In genomic region chr12:53094394-53094787, GRCh38 we compare ENCODE assay signal across 22 cellular contexts. TPM values are rescaled to one million over a fixed set of nuclear protein-coding genes. Genes with fewer than 3 reads are reported as not detected.
DNase-seq lines count a peak whose midpoint lies in the region; ATAC-seq, FAIRE-seq and TF ChIP-seq lines count a peak whose summit lies in the region.
"Had no signal": no experiment of that assay in that cellular context is flagged by ENCODE, and none has a peak within 500 bp of the region (broad histone marks: within the 10 kb centered on the region; RNA-seq: fewer than 3 reads in every experiment).

No MANE protein-coding gene starts in this region.

- no peak for TF ChIP-seq CTCF in HCT116 (IDR thresholded peaks at IDR 0.05 in 2 of 3, conservative IDR thresholded peaks at IDR 0.05 in 1 of 3; ENCODE audit: borderline replicate concordance in 1 of 3, insufficient read depth in 1 of 3, low read depth in 2 of 3, low read length in 2 of 3)
- no peak for TF ChIP-seq CTCF in K562 (IDR thresholded peaks at IDR 0.05 in 2 of 3, conservative IDR thresholded peaks at IDR 0.05 in 1 of 3; ENCODE audit: insufficient read depth in 2 of 3, low read depth in 1 of 3, low read length in 3 of 3)
- no peak for TF ChIP-seq CTCF in lower lobe of right lung (IDR thresholded peaks at IDR 0.05)

- BruUV-seq in HCT116 (replicated peaks; lab: Mats Ljungman, UMichigan) = no TSS peak
- no TSS peak for BruUV-seq in K562 (replicated peaks; lab: Mats Ljungman, UMichigan)

- no peak for TF ChIP-seq EP300 in K562 (IDR thresholded peaks at IDR 0.05; ENCODE audit: low read length)

- H3K9me2 ChIP-seq in HCT116 (ENCODE audit: insufficient read depth) = no peaks in the 10 kb centered on the region

- H3K79me2 ChIP-seq in HCT116 (ENCODE audit: insufficient read depth, low read length) (no peaks in the 10 kb centered on the region), K562 (ENCODE audit: control insufficient read depth, insufficient read depth, low read length) (no peaks in the 10 kb centered on the region)

- RAD21 ChIA-PET in HCT116 (lab: Charles Lee; ENCODE audit: low non-redundant PET in 1 of 2, low total read pairs in 2 of 2, uncharacterized antibody in 2 of 2, unreplicated experiment in 2 of 2) = interaction anchor here in 1 of 2 experiments (0.6 kb wide), 1 partner anchor 204 kb away, joined by 5 read pairs; no protein-coding TSS in a partner anchor

- peaks cover 7 to 14% of the 10 kb centered on the region in 2 donors for H3K27me3 Mint-ChIP-seq in natural killer cell treated with Interleukin-12 subunit alpha and Interleukin-12 subunit beta and Interleukin-15 and Interleukin-18, amount 100 ng/mL, for 72 hours

- no peaks in the 10 kb centered on the region for H3K9me3 Mint-ChIP-seq in stimulated activated effector memory CD8-positive, alpha-beta T cell treated with anti-CD3 and anti-CD28 coated beads, Interleukin-12 subunit alpha, Interleukin-12 subunit beta, amount 100 ng/mL, for 72 hours
- no peaks in the 10 kb centered on the region for H3K9me3 Mint-ChIP-seq in natural killer cell treated with Interleukin-12 subunit alpha and Interleukin-12 subunit beta and Interleukin-15 and Interleukin-18, amount 100 ng/mL, for 72 hours

- H4K20me1 ChIP-seq in HCT116 (ENCODE audit: insufficient read depth) = no peaks in the 10 kb centered on the region
- no peaks in the 10 kb centered on the region for H4K20me1 ChIP-seq in K562 (replicated peaks; ENCODE audit: control insufficient read depth, insufficient read depth, low read length)

- H3K4me3 Mint-ChIP-seq in stimulated activated effector memory CD8-positive, alpha-beta T cell treated with anti-CD3 and anti-CD28 coated beads, Interleukin-12 subunit alpha, Interleukin-12 subunit beta, amount 100 ng/mL, for 72 hours = no peak overlapping the region
- H3K4me3 Mint-ChIP-seq in natural killer cell treated with Interleukin-12 subunit alpha and Interleukin-12 subunit beta and Interleukin-15 and Interleukin-18, amount 100 ng/mL, for 72 hours = no peak overlapping the region

- H3K36me3 ChIP-seq in HCT116 (ENCODE audit: control insufficient read depth in 1 of 2, insufficient read depth in 2 of 2, low read length in 2 of 2) (no peaks in the 10 kb centered on the region), K562 (ENCODE audit: control insufficient read depth, insufficient read depth, low read length) (no peaks in the 10 kb centered on the region), lower lobe of right lung (no peaks in the 10 kb centered on the region)
- H3K36me3 ChIP-seq: MG63, prostate gland had no signal

- H3K9me3 ChIP-seq in HCT116 (ENCODE audit: control insufficient read depth in 1 of 2, insufficient read depth in 1 of 2, low read depth in 1 of 2, low read length in 2 of 2) (no peaks in the 10 kb centered on the region), K562 (replicated peaks; ENCODE audit: control insufficient read depth, insufficient read depth, low read depth, low read length) (no peaks in the 10 kb centered on the region), lower lobe of right lung (no peaks in the 10 kb centered on the region)
- H3K9me3 ChIP-seq: MG63, prostate gland had no signal

- H3K9me1 ChIP-seq in K562 (ENCODE audit: control insufficient read depth, insufficient read depth, low read length) = peaks cover 6% of the 10 kb centered on the region

- POLR2A ChIA-PET in HCT116 (lab: Charles Lee) = interaction anchor here (4.1 kb wide), 1 partner anchor 15 kb away, joined by 17 read pairs; the partner anchor contains the start of gene SPRYD3
- POLR2A ChIA-PET in K562 (lab: Yijun Ruan, JAX) = interaction anchor here (0.8 to 1.8 kb wide), 3 partner anchors 15 to 40 kb away, joined by 3 to 12 read pairs (median 6); partner anchors contain the start of gene SPRYD3

- peaks cover 33% of the 10 kb centered on the region for H3K4me1 Mint-ChIP-seq in stimulated activated effector memory CD8-positive, alpha-beta T cell treated with anti-CD3 and anti-CD28 coated beads, Interleukin-12 subunit alpha, Interleukin-12 subunit beta, amount 100 ng/mL, for 72 hours
- peaks cover 22 to 28% of the 10 kb centered on the region in 2 donors for H3K4me1 Mint-ChIP-seq in natural killer cell treated with Interleukin-12 subunit alpha and Interleukin-12 subunit beta and Interleukin-15 and Interleukin-18, amount 100 ng/mL, for 72 hours (ENCODE audit: low read depth in 2 of 2)

- peak overlapping the region; percentile 37 for H3K9ac ChIP-seq in HCT116 (ENCODE audit: low read length)
- H3K9ac ChIP-seq in K562 (ENCODE audit: insufficient read depth in 1 of 2, low read depth in 2 of 2, low read length in 2 of 2) = peak overlapping the region in 1 of 2 experiments; percentile 65; a peak in 1 of 4 replicates

- 40% methylated on average over 6 of the region's 6 CpGs for WGBS in K562 (ENCODE audit: insufficient coverage, low coverage, missing lambda C conversion rate)

- H3K27ac ChIP-seq in HCT116 (ENCODE audit: low read depth, low read length) (no peak overlapping the region), K562 (ENCODE audit: extremely low read depth, low read depth, low read length) (no peak overlapping the region), lower lobe of right lung (peak overlapping the region; percentile 58)
- H3K27ac ChIP-seq: prostate gland had no signal

- H3K36me3 Mint-ChIP-seq in stimulated activated effector memory CD8-positive, alpha-beta T cell treated with anti-CD3 and anti-CD28 coated beads, Interleukin-12 subunit alpha, Interleukin-12 subunit beta, amount 100 ng/mL, for 72 hours = peaks cover 4% of the 10 kb centered on the region
- no peaks in the 10 kb centered on the region for H3K36me3 Mint-ChIP-seq in natural killer cell treated with Interleukin-12 subunit alpha and Interleukin-12 subunit beta and Interleukin-15 and Interleukin-18, amount 100 ng/mL, for 72 hours

- H2AFZ ChIP-seq in HCT116 (ENCODE audit: low read depth, low read length, poor library complexity, severe bottlenecking) (peak overlapping the region; percentile 41), K562 (ENCODE audit: low read depth, low read length) (peak overlapping the region; percentile 94)

- TF ChIP-seq RAD21 in HCT116 (IDR thresholded peaks at IDR 0.05; ENCODE audit: low read depth) (no peak), K562 (CRISPR knock-in tag; conservative IDR thresholded peaks at IDR 0.05 in 1 of 2, IDR thresholded peaks at IDR 0.05 in 1 of 2) (no peak)

- intact Hi-C loops in HCT116 (cut with micrococcal nuclease) (no loop called here), K562 (cut with micrococcal nuclease) (no loop called here), lower lobe of right lung (cut with DNase I) (no loop called here)

- in situ Hi-C loops in K562 (cut with MboI) = no loop called here

- ATAC-seq in HCT116 (no peak), K562 (no peak), lower lobe of right lung (no peak), GM18858 (IDR thresholded peaks at IDR 0.05; ENCODE audit: unreplicated experiment) (no peak), HG02970 (IDR thresholded peaks at IDR 0.05; ENCODE audit: low FRiP score, unreplicated experiment) (no peak), HG03565 (IDR thresholded peaks at IDR 0.05; ENCODE audit: unreplicated experiment) (no peak)
- ATAC-seq in stimulated activated effector memory CD8-positive, alpha-beta T cell treated with anti-CD3 and anti-CD28 coated beads, Interleukin-12 subunit alpha, Interleukin-12 subunit beta, amount 100 ng/mL, for 72 hours = no peak
- no peak for ATAC-seq in natural killer cell treated with Interleukin-12 subunit alpha and Interleukin-12 subunit beta and Interleukin-15 and Interleukin-18, amount 100 ng/mL, for 72 hours
- ATAC-seq: esophagus mucosa had no signal

- TF ChIP-seq POLR2A in HCT116 (IDR thresholded peaks at IDR 0.05; ENCODE audit: borderline replicate concordance, extremely low read depth, insufficient read depth, insufficient read length) (no peak), K562 (conservative IDR thresholded peaks at IDR 0.05) (no peak)

- no peak for DNase-seq in HCT116 (ENCODE audit: low read depth, low spot score)
- DNase-seq in K562 (ENCODE audit: extremely low read depth in 1 of 4, low spot score in 3 of 4) = no peak
- no peak for DNase-seq in lower lobe of right lung
- no peak for DNase-seq in stimulated activated effector memory CD8-positive, alpha-beta T cell treated with anti-CD3 and anti-CD28 coated beads, Interleukin-12 subunit alpha, Interleukin-12 subunit beta, amount 100 ng/mL, for 72 hours (ENCODE audit: low spot score in 2 of 2)
- DNase-seq in natural killer cell treated with Interleukin-12 subunit alpha and Interleukin-12 subunit beta and Interleukin-15 and Interleukin-18, amount 100 ng/mL, for 72 hours (ENCODE audit: low spot score) = no peak
- DNase-seq: activated naive CD4-positive, alpha-beta T cell; Calu3; islet precursor cell; NCI-H1930; NCI-H69; T1000 had no signal

- peak overlapping the region; percentile 43 for H3K27ac Mint-ChIP-seq in stimulated activated effector memory CD8-positive, alpha-beta T cell treated with anti-CD3 and anti-CD28 coated beads, Interleukin-12 subunit alpha, Interleukin-12 subunit beta, amount 100 ng/mL, for 72 hours
- H3K27ac Mint-ChIP-seq in natural killer cell treated with Interleukin-12 subunit alpha and Interleukin-12 subunit beta and Interleukin-15 and Interleukin-18, amount 100 ng/mL, for 72 hours = no peak overlapping the region

- H3K4me3 ChIP-seq in HCT116 (replicated peaks in 1 of 2; ENCODE audit: low read depth in 1 of 2, low read length in 2 of 2) (0 out of 4 replicates have a peak overlapping the region, but pooled peaks of 1 of the 2 experiments have one; percentile 32), K562 (no peak overlapping the region), lower lobe of right lung (no peak overlapping the region)
- H3K4me3 ChIP-seq: MG63, prostate gland had no signal

- H3K4me1 ChIP-seq in HCT116 (ENCODE audit: control insufficient read depth in 1 of 2, insufficient read depth in 2 of 2, low read length in 2 of 2) (peaks cover 38 to 59% of the 10 kb centered on the region in 2 experiments), K562 (replicated peaks in 1 of 2; ENCODE audit: control insufficient read depth in 2 of 2, insufficient read depth in 2 of 2, low read length in 2 of 2) (peaks cover 31 to 33% of the 10 kb centered on the region in 2 experiments), lower lobe of right lung (peaks cover 35% of the 10 kb centered on the region)

- H3K4me2 ChIP-seq in HCT116 (ENCODE audit: low read length) (peak overlapping the region; percentile 69), K562 (ENCODE audit: insufficient read depth, low read length) (no peak overlapping the region)

- FAIRE-seq in K562 (lab: Jason Lieb, UNC) = no peak
- FAIRE-seq: G401.6, GM12891, HTR-8/SVneo had no signal

- CTCF ChIA-PET in HCT116 (lab: Charles Lee) = no interaction called here
- CTCF ChIA-PET in K562 (lab: Yijun Ruan, JAX; ENCODE audit: low intra/inter-chr PET ratio) = no interaction called here

- H3K27me3 ChIP-seq in HCT116 (ENCODE audit: insufficient read depth, low read length) (no peaks in the 10 kb centered on the region), K562 (ENCODE audit: control insufficient read depth in 2 of 2, insufficient read depth in 2 of 2, low read length in 2 of 2) (no peaks in the 10 kb centered on the region), lower lobe of right lung (ENCODE audit: low read depth) (no peaks in the 10 kb centered on the region)
- H3K27me3 ChIP-seq: MG63 had no signal

RNA-seq across cellular contexts. Expression of gene IGFBP6, which starts 3.1 kb away (rescaled TPM):
- total RNA-seq in HCT116 (2021; ENCODE audit: unreplicated experiment) = 83.4 TPM
- polyA plus RNA-seq in HCT116 (2012) = 89.0 and 110 TPM in 2 replicates
- total RNA-seq in K562 (2011; cell fraction: chromatin; rRNA removed; ENCODE audit: low replicate concordance) = 0.97 TPM in 1 of 2 replicates, not detected in the other
- 0.66 and 1.8 TPM in 2 replicates for total RNA-seq in K562 (2011; cell fraction: nucleolus; rRNA removed)
- total RNA-seq in K562 (2011; cell fraction: nucleoplasm; rRNA removed) = 0.37 TPM in 1 of 2 replicates, not detected in the other
- total RNA-seq in K562 (2014; rRNA removed) = 1.2 and 1.6 TPM in 2 replicates
- total RNA-seq in K562 (2014; rRNA removed; fragmentation: Illumina TruSeq; extraction: Trizol) = 0.36 and 0.61 TPM in 2 replicates
- total RNA-seq in K562 (2015; rRNA removed; fragmentation: Illumina TruSeq; extraction: Trizol) = 0.38 and 0.76 TPM in 2 replicates
- total RNA-seq in K562 (2021) = 1.4 and 2.3 TPM in 2 replicates
- 0.24 and 1.4 TPM in 2 replicates for polyA plus RNA-seq in K562 (2011; rRNA removed)
- polyA plus RNA-seq in K562 (2011; cell fraction: cytosol; rRNA removed) = 0.94 and 2.5 TPM in 2 replicates
- polyA plus RNA-seq in K562 (2011; cell fraction: nucleus; rRNA removed) = 0.24 and 0.47 TPM in 2 replicates
- 0.89 and 1.4 TPM in 2 replicates for polyA plus RNA-seq in K562 (2012)
- polyA plus RNA-seq in K562 (2014; fragmentation: Illumina TruSeq; extraction: Trizol) = 0.52 and 0.62 TPM in 2 replicates
- polyA plus RNA-seq in K562 (2014; fragmentation: Nextera tagmentation; extraction: Ambion mirVana) = under 1 TPM; 0.15 to 0.23 TPM
- 0.54 and 2.4 TPM in 2 replicates for polyA plus RNA-seq in K562 (2014; rRNA removed)
- not detected in 2 replicates for polyA minus RNA-seq in K562 (2011; rRNA and poly(A)+ RNA removed)
- 1.1 TPM in 1 of 2 replicates, not detected in the other for polyA minus RNA-seq in K562 (2011; cell fraction: cytosol; rRNA and poly(A)+ RNA removed)
- polyA minus RNA-seq in K562 (2011; cell fraction: nucleus; rRNA and poly(A)+ RNA removed) = not detected in 2 replicates
- total RNA-seq in lower lobe of right lung = 58.5 TPM
- not detected for total RNA-seq in natural killer cell treated with Interleukin-12 subunit alpha and Interleukin-12 subunit beta and Interleukin-15 and Interleukin-18, amount 100 ng/mL, for 72 hours

RNA-seq across cellular contexts. Expression of gene SOAT2, which starts 8.9 kb away (rescaled TPM):
- total RNA-seq in HCT116 (2021; ENCODE audit: unreplicated experiment) (0.17 TPM), K562 (2014; rRNA removed) (not detected in 2 replicates), K562 (2014; rRNA removed; fragmentation: Illumina TruSeq; extraction: Trizol) (not detected in 2 replicates), K562 (2015; rRNA removed; fragmentation: Illumina TruSeq; extraction: Trizol) (not detected in 2 replicates), K562 (2021) (not detected in 2 replicates), lower lobe of right lung (not detected)
- polyA plus RNA-seq in HCT116 (2012) = 0.14 and 0.22 TPM in 2 replicates
- total RNA-seq in K562 (2011; cell fraction: chromatin; rRNA removed; ENCODE audit: low replicate concordance) = not detected in 2 replicates
- not detected in 2 replicates for total RNA-seq in K562 (2011; cell fraction: nucleolus; rRNA removed)
- total RNA-seq in K562 (2011; cell fraction: nucleoplasm; rRNA removed) = 0.38 TPM in 1 of 2 replicates, not detected in the other
- polyA plus RNA-seq in K562 (2011; rRNA removed) (not detected in 2 replicates), K562 (2014; fragmentation: Illumina TruSeq; extraction: Trizol) (not detected in 2 replicates), K562 (2014; fragmentation: Nextera tagmentation; extraction: Ambion mirVana) (not detected), K562 (2014; rRNA removed) (0.04 TPM in 1 of 2 replicates, not detected in the other)
- not detected in 2 replicates for polyA plus RNA-seq in K562 (2011; cell fraction: cytosol; rRNA removed)
- polyA plus RNA-seq in K562 (2011; cell fraction: nucleus; rRNA removed) = not detected in 2 replicates
- polyA plus RNA-seq in K562 (2012) = not detected in 2 replicates
- not detected in 2 replicates for polyA minus RNA-seq in K562 (2011; rRNA and poly(A)+ RNA removed)
- not detected in 2 replicates for polyA minus RNA-seq in K562 (2011; cell fraction: cytosol; rRNA and poly(A)+ RNA removed)
- not detected in 2 replicates for polyA minus RNA-seq in K562 (2011; cell fraction: nucleus; rRNA and poly(A)+ RNA removed)
- under 1 TPM in 1 of 2 donors, not detected in 1; 0.26 TPM for total RNA-seq in natural killer cell treated with Interleukin-12 subunit alpha and Interleukin-12 subunit beta and Interleukin-15 and Interleukin-18, amount 100 ng/mL, for 72 hours
- total RNA-seq: Calu3, dermis microvascular lymphatic vessel endothelial cell, esophagus mucosa, SK-MEL-5 had no signal

RNA-seq across cellular contexts. Expression of gene SPRYD3, which starts 15.2 kb away (rescaled TPM):
- total RNA-seq in HCT116 (2021; ENCODE audit: unreplicated experiment) (47.5 TPM), K562 (2014; rRNA removed) (8.4 and 10.6 TPM in 2 replicates), K562 (2014; rRNA removed; fragmentation: Illumina TruSeq; extraction: Trizol) (4.1 and 5.1 TPM in 2 replicates), K562 (2015; rRNA removed; fragmentation: Illumina TruSeq; extraction: Trizol) (5.0 and 5.9 TPM in 2 replicates), K562 (2021) (10.8 and 13.6 TPM in 2 replicates), lower lobe of right lung (47.9 TPM)
- 48.1 and 55.1 TPM in 2 replicates for polyA plus RNA-seq in HCT116 (2012)
- total RNA-seq in K562 (2011; cell fraction: chromatin; rRNA removed; ENCODE audit: low replicate concordance) = 10.8 and 27.6 TPM in 2 replicates
- total RNA-seq in K562 (2011; cell fraction: nucleolus; rRNA removed) = 15.0 and 17.4 TPM in 2 replicates
- 15.6 and 18.3 TPM in 2 replicates for total RNA-seq in K562 (2011; cell fraction: nucleoplasm; rRNA removed)
- polyA plus RNA-seq in K562 (2011; rRNA removed) (6.2 and 7.6 TPM in 2 replicates), K562 (2014; fragmentation: Illumina TruSeq; extraction: Trizol) (10.6 and 11.4 TPM in 2 replicates), K562 (2014; fragmentation: Nextera tagmentation; extraction: Ambion mirVana) (1 to 10 TPM; 1.5 to 2.6 TPM), K562 (2014; rRNA removed) (9.1 and 11.0 TPM in 2 replicates)
- polyA plus RNA-seq in K562 (2011; cell fraction: cytosol; rRNA removed) = 8.6 and 18.4 TPM in 2 replicates
- polyA plus RNA-seq in K562 (2011; cell fraction: nucleus; rRNA removed) = 11.1 and 16.3 TPM in 2 replicates
- polyA plus RNA-seq in K562 (2012) = 11.4 and 11.7 TPM in 2 replicates
- 7.4 and 10.3 TPM in 2 replicates for polyA minus RNA-seq in K562 (2011; rRNA and poly(A)+ RNA removed)
- polyA minus RNA-seq in K562 (2011; cell fraction: cytosol; rRNA and poly(A)+ RNA removed) = 6.8 and 11.6 TPM in 2 replicates
- polyA minus RNA-seq in K562 (2011; cell fraction: nucleus; rRNA and poly(A)+ RNA removed) = 6.6 and 7.5 TPM in 2 replicates
- total RNA-seq in natural killer cell treated with Interleukin-12 subunit alpha and Interleukin-12 subunit beta and Interleukin-15 and Interleukin-18, amount 100 ng/mL, for 72 hours = 10 to 100 TPM; 56.5 to 60.3 TPM

RNA-seq across cellular contexts. Expression of gene TNS2, which starts 44.5 kb away (rescaled TPM):
- 25.7 TPM for total RNA-seq in HCT116 (2021; ENCODE audit: unreplicated experiment)
- polyA plus RNA-seq in HCT116 (2012) = 16.3 and 17.3 TPM in 2 replicates
- 7.1 and 23.0 TPM in 2 replicates for total RNA-seq in K562 (2011; cell fraction: chromatin; rRNA removed; ENCODE audit: low replicate concordance)
- 8.0 and 14.7 TPM in 2 replicates for total RNA-seq in K562 (2011; cell fraction: nucleolus; rRNA removed)
- 8.0 and 11.1 TPM in 2 replicates for total RNA-seq in K562 (2011; cell fraction: nucleoplasm; rRNA removed)
- 1.2 and 1.3 TPM in 2 replicates for total RNA-seq in K562 (2014; rRNA removed)
- 0.41 and 0.73 TPM in 2 replicates for total RNA-seq in K562 (2014; rRNA removed; fragmentation: Illumina TruSeq; extraction: Trizol)
- 0.65 and 0.79 TPM in 2 replicates for total RNA-seq in K562 (2015; rRNA removed; fragmentation: Illumina TruSeq; extraction: Trizol)
- total RNA-seq in K562 (2021) = 2.8 and 3.1 TPM in 2 replicates
- 1.3 and 1.7 TPM in 2 replicates for polyA plus RNA-seq in K562 (2011; rRNA removed)
- 0.91 and 1.3 TPM in 2 replicates for polyA plus RNA-seq in K562 (2011; cell fraction: cytosol; rRNA removed)
- 7.6 and 16.8 TPM in 2 replicates for polyA plus RNA-seq in K562 (2011; cell fraction: nucleus; rRNA removed)
- 1.5 and 2.8 TPM in 2 replicates for polyA plus RNA-seq in K562 (2012)
- polyA plus RNA-seq in K562 (2014; fragmentation: Illumina TruSeq; extraction: Trizol) = 1.4 and 1.6 TPM in 2 replicates
- polyA plus RNA-seq in K562 (2014; fragmentation: Nextera tagmentation; extraction: Ambion mirVana) = under 1 TPM in 1 of 2 experiments, not detected in 1; 0.28 TPM
- 1.0 and 2.8 TPM in 2 replicates for polyA plus RNA-seq in K562 (2014; rRNA removed)
- polyA minus RNA-seq in K562 (2011; rRNA and poly(A)+ RNA removed) = 2.3 and 2.9 TPM in 2 replicates
- 4.6 and 4.9 TPM in 2 replicates for polyA minus RNA-seq in K562 (2011; cell fraction: cytosol; rRNA and poly(A)+ RNA removed)
- polyA minus RNA-seq in K562 (2011; cell fraction: nucleus; rRNA and poly(A)+ RNA removed) = 9.4 and 13.6 TPM in 2 replicates
- 186 TPM for total RNA-seq in lower lobe of right lung
- 1 to 10 TPM; 2.4 to 2.8 TPM for total RNA-seq in natural killer cell treated with Interleukin-12 subunit alpha and Interleukin-12 subunit beta and Interleukin-15 and Interleukin-18, amount 100 ng/mL, for 72 hours

Comparison
In these comparisons a context has a peak if more than half of its experiments do, and no peak if none do; other contexts are left out.
1. RNA of gene IGFBP6, which starts 3.1 kb away (total RNA-seq): 83.4 TPM in HCT116 (single experiment) and 58.5 TPM in lower lobe of right lung (single experiment); 0.36 to 2.3 TPM in K562 and not detected in natural killer cell treated with Interleukin-12 subunit alpha and Interleukin-12 subunit beta and Interleukin-15 and Interleukin-18, amount 100 ng/mL, for 72 hours; every median in the first group is over 10 times any median in the second.
2. Of the 22 proteins assayed by ChIP-seq in both K562 and HCT116: peak only in K562: EGR1; only in HCT116: none; in both: none; in neither: 21.